ENCODE assay signal across 1 cellular context in the genomic region with DNA sequence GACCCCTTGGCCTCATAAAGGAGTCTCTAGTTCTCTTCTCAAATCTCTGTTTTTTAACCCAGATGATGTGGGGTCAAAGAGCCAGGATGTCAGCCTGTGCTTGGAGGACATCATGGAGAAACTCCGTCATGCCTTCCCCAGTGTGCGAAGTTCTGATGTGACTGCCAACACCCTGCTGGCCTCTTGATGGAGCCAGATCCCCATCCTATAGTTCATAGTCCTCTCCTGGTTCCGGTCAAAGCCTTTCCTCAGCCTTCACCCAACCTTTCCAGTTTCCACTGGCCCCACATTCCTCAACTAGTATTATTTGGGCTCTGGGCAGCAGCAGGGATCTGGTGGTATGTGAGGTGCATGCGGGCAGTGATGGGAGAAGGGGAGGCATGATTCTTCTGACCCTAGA.
TF ChIP-seq lines count a peak whose summit lies in the region.

No MANE protein-coding gene starts in this region.

TF ChIP-seq in GM23338, 12 proteins besides CTCF, POLR2A, EP300 and RAD21 (continued from another document):
- TF ChIP-seq, protein P1, sequence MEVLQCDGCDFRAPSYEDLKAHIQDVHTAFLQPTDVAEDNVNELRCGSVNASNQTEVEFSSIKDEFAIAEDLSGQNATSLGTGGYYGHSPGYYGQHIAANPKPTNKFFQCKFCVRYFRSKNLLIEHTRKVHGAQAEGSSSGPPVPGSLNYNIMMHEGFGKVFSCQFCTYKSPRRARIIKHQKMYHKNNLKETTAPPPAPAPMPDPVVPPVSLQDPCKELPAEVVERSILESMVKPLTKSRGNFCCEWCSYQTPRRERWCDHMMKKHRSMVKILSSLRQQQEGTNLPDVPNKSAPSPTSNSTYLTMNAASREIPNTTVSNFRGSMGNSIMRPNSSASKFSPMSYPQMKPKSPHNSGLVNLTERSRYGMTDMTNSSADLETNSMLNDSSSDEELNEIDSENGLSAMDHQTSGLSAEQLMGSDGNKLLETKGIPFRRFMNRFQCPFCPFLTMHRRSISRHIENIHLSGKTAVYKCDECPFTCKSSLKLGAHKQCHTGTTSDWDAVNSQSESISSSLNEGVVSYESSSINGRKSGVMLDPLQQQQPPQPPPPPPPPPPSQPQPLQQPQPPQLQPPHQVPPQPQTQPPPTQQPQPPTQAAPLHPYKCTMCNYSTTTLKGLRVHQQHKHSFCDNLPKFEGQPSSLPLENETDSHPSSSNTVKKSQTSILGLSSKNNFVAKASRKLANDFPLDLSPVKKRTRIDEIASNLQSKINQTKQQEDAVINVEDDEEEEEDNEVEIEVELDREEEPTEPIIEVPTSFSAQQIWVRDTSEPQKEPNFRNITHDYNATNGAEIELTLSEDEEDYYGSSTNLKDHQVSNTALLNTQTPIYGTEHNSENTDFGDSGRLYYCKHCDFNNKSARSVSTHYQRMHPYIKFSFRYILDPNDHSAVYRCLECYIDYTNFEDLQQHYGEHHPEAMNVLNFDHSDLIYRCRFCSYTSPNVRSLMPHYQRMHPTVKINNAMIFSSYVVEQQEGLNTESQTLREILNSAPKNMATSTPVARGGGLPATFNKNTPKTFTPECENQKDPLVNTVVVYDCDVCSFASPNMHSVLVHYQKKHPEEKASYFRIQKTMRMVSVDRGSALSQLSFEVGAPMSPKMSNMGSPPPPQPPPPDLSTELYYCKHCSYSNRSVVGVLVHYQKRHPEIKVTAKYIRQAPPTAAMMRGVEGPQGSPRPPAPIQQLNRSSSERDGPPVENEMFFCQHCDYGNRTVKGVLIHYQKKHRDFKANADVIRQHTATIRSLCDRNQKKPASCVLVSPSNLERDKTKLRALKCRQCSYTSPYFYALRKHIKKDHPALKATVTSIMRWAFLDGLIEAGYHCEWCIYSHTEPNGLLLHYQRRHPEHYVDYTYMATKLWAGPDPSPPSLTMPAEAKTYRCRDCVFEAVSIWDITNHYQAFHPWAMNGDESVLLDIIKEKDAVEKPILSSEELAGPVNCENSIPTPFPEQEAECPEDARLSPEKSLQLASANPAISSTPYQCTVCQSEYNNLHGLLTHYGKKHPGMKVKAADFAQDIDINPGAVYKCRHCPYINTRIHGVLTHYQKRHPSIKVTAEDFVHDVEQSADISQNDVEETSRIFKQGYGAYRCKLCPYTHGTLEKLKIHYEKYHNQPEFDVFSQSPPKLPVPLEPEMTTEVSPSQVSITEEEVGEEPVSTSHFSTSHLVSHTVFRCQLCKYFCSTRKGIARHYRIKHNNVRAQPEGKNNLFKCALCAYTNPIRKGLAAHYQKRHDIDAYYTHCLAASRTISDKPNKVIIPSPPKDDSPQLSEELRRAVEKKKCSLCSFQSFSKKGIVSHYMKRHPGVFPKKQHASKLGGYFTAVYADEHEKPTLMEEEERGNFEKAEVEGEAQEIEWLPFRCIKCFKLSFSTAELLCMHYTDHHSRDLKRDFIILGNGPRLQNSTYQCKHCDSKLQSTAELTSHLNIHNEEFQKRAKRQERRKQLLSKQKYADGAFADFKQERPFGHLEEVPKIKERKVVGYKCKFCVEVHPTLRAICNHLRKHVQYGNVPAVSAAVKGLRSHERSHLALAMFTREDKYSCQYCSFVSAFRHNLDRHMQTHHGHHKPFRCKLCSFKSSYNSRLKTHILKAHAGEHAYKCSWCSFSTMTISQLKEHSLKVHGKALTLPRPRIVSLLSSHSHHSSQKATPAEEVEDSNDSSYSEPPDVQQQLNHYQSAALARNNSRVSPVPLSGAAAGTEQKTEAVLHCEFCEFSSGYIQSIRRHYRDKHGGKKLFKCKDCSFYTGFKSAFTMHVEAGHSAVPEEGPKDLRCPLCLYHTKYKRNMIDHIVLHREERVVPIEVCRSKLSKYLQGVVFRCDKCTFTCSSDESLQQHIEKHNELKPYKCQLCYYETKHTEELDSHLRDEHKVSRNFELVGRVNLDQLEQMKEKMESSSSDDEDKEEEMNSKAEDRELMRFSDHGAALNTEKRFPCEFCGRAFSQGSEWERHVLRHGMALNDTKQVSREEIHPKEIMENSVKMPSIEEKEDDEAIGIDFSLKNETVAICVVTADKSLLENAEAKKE (CRISPR knock-in tag; IDR thresholded peaks at IDR 0.05): no peak
- no peak for TF ChIP-seq JUNB (IDR thresholded peaks at IDR 0.05; ENCODE audit: unreplicated experiment)
- no peak for TF ChIP-seq EZH2 (IDR thresholded peaks at IDR 0.05; ENCODE audit: low read depth, unreplicated experiment)
- no peak for TF ChIP-seq STAT1 (IDR thresholded peaks at IDR 0.05; ENCODE audit: unreplicated experiment)
- TF ChIP-seq, protein P2, sequence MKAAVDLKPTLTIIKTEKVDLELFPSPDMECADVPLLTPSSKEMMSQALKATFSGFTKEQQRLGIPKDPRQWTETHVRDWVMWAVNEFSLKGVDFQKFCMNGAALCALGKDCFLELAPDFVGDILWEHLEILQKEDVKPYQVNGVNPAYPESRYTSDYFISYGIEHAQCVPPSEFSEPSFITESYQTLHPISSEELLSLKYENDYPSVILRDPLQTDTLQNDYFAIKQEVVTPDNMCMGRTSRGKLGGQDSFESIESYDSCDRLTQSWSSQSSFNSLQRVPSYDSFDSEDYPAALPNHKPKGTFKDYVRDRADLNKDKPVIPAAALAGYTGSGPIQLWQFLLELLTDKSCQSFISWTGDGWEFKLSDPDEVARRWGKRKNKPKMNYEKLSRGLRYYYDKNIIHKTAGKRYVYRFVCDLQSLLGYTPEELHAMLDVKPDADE (IDR thresholded peaks at IDR 0.05): no peak
